Comparison of ENCODE assay signal across 2 cellular contexts in genomic region chr10:82397859-82398258, GRCh38.
TF ChIP-seq lines count a peak whose summit lies in the region.

No MANE protein-coding gene starts in this region.

TF ChIP-seq in GM23338, 12 proteins besides CTCF, POLR2A, EP300 and RAD21:
- TF ChIP-seq, protein P1, sequence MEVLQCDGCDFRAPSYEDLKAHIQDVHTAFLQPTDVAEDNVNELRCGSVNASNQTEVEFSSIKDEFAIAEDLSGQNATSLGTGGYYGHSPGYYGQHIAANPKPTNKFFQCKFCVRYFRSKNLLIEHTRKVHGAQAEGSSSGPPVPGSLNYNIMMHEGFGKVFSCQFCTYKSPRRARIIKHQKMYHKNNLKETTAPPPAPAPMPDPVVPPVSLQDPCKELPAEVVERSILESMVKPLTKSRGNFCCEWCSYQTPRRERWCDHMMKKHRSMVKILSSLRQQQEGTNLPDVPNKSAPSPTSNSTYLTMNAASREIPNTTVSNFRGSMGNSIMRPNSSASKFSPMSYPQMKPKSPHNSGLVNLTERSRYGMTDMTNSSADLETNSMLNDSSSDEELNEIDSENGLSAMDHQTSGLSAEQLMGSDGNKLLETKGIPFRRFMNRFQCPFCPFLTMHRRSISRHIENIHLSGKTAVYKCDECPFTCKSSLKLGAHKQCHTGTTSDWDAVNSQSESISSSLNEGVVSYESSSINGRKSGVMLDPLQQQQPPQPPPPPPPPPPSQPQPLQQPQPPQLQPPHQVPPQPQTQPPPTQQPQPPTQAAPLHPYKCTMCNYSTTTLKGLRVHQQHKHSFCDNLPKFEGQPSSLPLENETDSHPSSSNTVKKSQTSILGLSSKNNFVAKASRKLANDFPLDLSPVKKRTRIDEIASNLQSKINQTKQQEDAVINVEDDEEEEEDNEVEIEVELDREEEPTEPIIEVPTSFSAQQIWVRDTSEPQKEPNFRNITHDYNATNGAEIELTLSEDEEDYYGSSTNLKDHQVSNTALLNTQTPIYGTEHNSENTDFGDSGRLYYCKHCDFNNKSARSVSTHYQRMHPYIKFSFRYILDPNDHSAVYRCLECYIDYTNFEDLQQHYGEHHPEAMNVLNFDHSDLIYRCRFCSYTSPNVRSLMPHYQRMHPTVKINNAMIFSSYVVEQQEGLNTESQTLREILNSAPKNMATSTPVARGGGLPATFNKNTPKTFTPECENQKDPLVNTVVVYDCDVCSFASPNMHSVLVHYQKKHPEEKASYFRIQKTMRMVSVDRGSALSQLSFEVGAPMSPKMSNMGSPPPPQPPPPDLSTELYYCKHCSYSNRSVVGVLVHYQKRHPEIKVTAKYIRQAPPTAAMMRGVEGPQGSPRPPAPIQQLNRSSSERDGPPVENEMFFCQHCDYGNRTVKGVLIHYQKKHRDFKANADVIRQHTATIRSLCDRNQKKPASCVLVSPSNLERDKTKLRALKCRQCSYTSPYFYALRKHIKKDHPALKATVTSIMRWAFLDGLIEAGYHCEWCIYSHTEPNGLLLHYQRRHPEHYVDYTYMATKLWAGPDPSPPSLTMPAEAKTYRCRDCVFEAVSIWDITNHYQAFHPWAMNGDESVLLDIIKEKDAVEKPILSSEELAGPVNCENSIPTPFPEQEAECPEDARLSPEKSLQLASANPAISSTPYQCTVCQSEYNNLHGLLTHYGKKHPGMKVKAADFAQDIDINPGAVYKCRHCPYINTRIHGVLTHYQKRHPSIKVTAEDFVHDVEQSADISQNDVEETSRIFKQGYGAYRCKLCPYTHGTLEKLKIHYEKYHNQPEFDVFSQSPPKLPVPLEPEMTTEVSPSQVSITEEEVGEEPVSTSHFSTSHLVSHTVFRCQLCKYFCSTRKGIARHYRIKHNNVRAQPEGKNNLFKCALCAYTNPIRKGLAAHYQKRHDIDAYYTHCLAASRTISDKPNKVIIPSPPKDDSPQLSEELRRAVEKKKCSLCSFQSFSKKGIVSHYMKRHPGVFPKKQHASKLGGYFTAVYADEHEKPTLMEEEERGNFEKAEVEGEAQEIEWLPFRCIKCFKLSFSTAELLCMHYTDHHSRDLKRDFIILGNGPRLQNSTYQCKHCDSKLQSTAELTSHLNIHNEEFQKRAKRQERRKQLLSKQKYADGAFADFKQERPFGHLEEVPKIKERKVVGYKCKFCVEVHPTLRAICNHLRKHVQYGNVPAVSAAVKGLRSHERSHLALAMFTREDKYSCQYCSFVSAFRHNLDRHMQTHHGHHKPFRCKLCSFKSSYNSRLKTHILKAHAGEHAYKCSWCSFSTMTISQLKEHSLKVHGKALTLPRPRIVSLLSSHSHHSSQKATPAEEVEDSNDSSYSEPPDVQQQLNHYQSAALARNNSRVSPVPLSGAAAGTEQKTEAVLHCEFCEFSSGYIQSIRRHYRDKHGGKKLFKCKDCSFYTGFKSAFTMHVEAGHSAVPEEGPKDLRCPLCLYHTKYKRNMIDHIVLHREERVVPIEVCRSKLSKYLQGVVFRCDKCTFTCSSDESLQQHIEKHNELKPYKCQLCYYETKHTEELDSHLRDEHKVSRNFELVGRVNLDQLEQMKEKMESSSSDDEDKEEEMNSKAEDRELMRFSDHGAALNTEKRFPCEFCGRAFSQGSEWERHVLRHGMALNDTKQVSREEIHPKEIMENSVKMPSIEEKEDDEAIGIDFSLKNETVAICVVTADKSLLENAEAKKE (CRISPR knock-in tag; IDR thresholded peaks at IDR 0.05) = no peak
- TF ChIP-seq CREB1 (CRISPR knock-in tag; IDR thresholded peaks at IDR 0.05; ENCODE audit: low read depth) (no peak), ETS1 (IDR thresholded peaks at IDR 0.05) (no peak), STAT1 (IDR thresholded peaks at IDR 0.05; ENCODE audit: unreplicated experiment) (no peak), EZH2 (IDR thresholded peaks at IDR 0.05; ENCODE audit: low read depth, unreplicated experiment) (no peak)

TF ChIP-seq in WTC11, 78 proteins besides CTCF, POLR2A, EP300 and RAD21 (continued from another document):
- TF ChIP-seq, protein P2, sequence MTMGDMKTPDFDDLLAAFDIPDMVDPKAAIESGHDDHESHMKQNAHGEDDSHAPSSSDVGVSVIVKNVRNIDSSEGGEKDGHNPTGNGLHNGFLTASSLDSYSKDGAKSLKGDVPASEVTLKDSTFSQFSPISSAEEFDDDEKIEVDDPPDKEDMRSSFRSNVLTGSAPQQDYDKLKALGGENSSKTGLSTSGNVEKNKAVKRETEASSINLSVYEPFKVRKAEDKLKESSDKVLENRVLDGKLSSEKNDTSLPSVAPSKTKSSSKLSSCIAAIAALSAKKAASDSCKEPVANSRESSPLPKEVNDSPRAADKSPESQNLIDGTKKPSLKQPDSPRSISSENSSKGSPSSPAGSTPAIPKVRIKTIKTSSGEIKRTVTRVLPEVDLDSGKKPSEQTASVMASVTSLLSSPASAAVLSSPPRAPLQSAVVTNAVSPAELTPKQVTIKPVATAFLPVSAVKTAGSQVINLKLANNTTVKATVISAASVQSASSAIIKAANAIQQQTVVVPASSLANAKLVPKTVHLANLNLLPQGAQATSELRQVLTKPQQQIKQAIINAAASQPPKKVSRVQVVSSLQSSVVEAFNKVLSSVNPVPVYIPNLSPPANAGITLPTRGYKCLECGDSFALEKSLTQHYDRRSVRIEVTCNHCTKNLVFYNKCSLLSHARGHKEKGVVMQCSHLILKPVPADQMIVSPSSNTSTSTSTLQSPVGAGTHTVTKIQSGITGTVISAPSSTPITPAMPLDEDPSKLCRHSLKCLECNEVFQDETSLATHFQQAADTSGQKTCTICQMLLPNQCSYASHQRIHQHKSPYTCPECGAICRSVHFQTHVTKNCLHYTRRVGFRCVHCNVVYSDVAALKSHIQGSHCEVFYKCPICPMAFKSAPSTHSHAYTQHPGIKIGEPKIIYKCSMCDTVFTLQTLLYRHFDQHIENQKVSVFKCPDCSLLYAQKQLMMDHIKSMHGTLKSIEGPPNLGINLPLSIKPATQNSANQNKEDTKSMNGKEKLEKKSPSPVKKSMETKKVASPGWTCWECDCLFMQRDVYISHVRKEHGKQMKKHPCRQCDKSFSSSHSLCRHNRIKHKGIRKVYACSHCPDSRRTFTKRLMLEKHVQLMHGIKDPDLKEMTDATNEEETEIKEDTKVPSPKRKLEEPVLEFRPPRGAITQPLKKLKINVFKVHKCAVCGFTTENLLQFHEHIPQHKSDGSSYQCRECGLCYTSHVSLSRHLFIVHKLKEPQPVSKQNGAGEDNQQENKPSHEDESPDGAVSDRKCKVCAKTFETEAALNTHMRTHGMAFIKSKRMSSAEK (CRISPR knock-in tag; IDR thresholded peaks at IDR 0.05; ENCODE audit: borderline replicate concordance) = no peak
- no peak for TF ChIP-seq TCF7 (CRISPR knock-in tag; IDR thresholded peaks at IDR 0.05; ENCODE audit: low read depth)
- no peak for TF ChIP-seq MYBL2 (CRISPR knock-in tag; IDR thresholded peaks at IDR 0.05)
